12 cellular contexts compared by ENCODE assay signal in genomic region chr14:72024504-72024903, GRCh38.
"Had no signal": no experiment of that assay in that cellular context is flagged by ENCODE, and none has a peak within 500 bp of the region (broad histone marks: within the 10 kb centered on the region; RNA-seq: fewer than 3 reads in every experiment).

No MANE protein-coding gene starts in this region.

- H3K9me3 Mint-ChIP-seq: activated CD4-positive, alpha-beta T cell treated with anti-CD3 and anti-CD28 coated beads, Interleukin-2, amount 10 ng/mL, durations not matched to agents 24 days and 14 days; activated CD8-positive, alpha-beta T cell treated with anti-CD3 and anti-CD28 coated beads for 36 hours; activated naive CD4-positive, alpha-beta T cell treated with anti-CD3 and anti-CD28 coated beads for 36 hours; activated naive CD8-positive, alpha-beta T cell treated with anti-CD3 and anti-CD28 coated beads, Interleukin-2, amount 50 U/mL, for 24 hours; activated T-cell treated with anti-CD3 and anti-CD28 coated beads, Interleukin-2, amount 50 U/mL, for 24 hours; neural progenitor cell had no signal

- H3K27ac ChIP-seq: gastroesophageal sphincter, lower lobe of right lung, neural progenitor cell, spleen, thyroid gland, upper lobe of right lung had no signal

- H3K36me3 Mint-ChIP-seq: naive thymus-derived CD4-positive, alpha-beta T cell; neural progenitor cell had no signal

- ATAC-seq: gastroesophageal sphincter had no signal

- H3K27me3 ChIP-seq: gastroesophageal sphincter, neural progenitor cell, thyroid gland, upper lobe of right lung had no signal

- H3K9ac ChIP-seq: neural progenitor cell had no signal

- DNase-seq: lower lobe of right lung, spleen, upper lobe of right lung had no signal

- H3K9me3 ChIP-seq: lower lobe of right lung, thyroid gland, upper lobe of right lung had no signal

- H3K4me2 ChIP-seq: neural progenitor cell had no signal

- H3K36me3 ChIP-seq: gastroesophageal sphincter, lower lobe of right lung, neural progenitor cell, spleen, thyroid gland, upper lobe of right lung had no signal

- H3K27ac Mint-ChIP-seq: activated CD4-positive, alpha-beta T cell treated with anti-CD3 and anti-CD28 coated beads, Interleukin-2, amount 10 ng/mL, durations not matched to agents 24 days and 14 days; activated CD8-positive, alpha-beta T cell treated with anti-CD3 and anti-CD28 coated beads for 36 hours; activated naive CD4-positive, alpha-beta T cell treated with anti-CD3 and anti-CD28 coated beads for 36 hours; activated naive CD8-positive, alpha-beta T cell treated with anti-CD3 and anti-CD28 coated beads, Interleukin-2, amount 50 U/mL, for 24 hours; activated T-cell treated with anti-CD3 and anti-CD28 coated beads, Interleukin-2, amount 50 U/mL, for 24 hours; naive thymus-derived CD4-positive, alpha-beta T cell; neural progenitor cell had no signal

- H2AFZ ChIP-seq: neural progenitor cell had no signal

- H3K4me1 Mint-ChIP-seq: neural progenitor cell had no signal

- H3K4me3 ChIP-seq: gastroesophageal sphincter, lower lobe of right lung, neural progenitor cell, spleen, thyroid gland, upper lobe of right lung had no signal

- H3K4me3 Mint-ChIP-seq: activated CD4-positive, alpha-beta T cell treated with anti-CD3 and anti-CD28 coated beads, Interleukin-2, amount 10 ng/mL, durations not matched to agents 24 days and 14 days; activated CD8-positive, alpha-beta T cell treated with anti-CD3 and anti-CD28 coated beads for 36 hours; activated naive CD4-positive, alpha-beta T cell treated with anti-CD3 and anti-CD28 coated beads for 36 hours; activated naive CD8-positive, alpha-beta T cell treated with anti-CD3 and anti-CD28 coated beads, Interleukin-2, amount 50 U/mL, for 24 hours; activated T-cell treated with anti-CD3 and anti-CD28 coated beads, Interleukin-2, amount 50 U/mL, for 24 hours; naive thymus-derived CD4-positive, alpha-beta T cell; neural progenitor cell had no signal

- H3K4me1 ChIP-seq: lower lobe of right lung, neural progenitor cell, upper lobe of right lung had no signal
